Comparison of ENCODE assay signal across 15 cellular contexts in the genomic region with DNA sequence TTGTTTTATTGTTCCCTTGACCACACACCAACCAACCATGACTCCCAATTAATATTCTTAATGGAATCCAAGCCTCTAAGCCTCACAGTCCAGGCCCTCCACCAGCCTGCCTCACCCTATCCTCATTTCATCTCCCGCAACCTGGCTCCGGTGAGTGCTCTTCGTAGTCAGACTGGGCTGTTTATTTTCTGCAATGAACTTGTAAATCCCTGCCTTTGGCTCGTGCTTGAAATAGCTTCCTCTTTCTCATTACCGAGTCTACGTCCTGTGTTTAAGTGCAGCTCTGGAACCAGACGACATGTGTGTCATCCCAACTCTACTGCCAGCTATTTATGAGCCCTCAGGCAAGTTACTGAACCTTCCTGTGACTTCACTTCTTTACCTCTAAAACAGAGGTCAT. TPM values are rescaled to one million over a fixed set of nuclear protein-coding genes. Genes with fewer than 3 reads are reported as not detected.
DNase-seq lines count a peak whose midpoint lies in the region; ATAC-seq, FAIRE-seq and TF ChIP-seq lines count a peak whose summit lies in the region.
"Had no signal": no experiment of that assay in that cellular context is flagged by ENCODE, and none has a peak within 500 bp of the region (broad histone marks: within the 10 kb centered on the region; RNA-seq: fewer than 3 reads in every experiment).

No MANE protein-coding gene starts in this region.

- FAIRE-seq in HepG2 (lab: Jason Lieb, UNC) (no peak), keratinocyte (lab: Jason Lieb, UNC) (peak; percentile 58), GM19239 (lab: Jason Lieb, UNC) (no peak)
- FAIRE-seq: colon, frontal cortex had no signal

- H3K27me3 Mint-ChIP-seq in natural killer cell treated with Interleukin-12 subunit alpha and Interleukin-12 subunit beta and Interleukin-15 and Interleukin-18, amount 100 ng/mL, for 72 hours = peaks cover 0 to 7% of the 10 kb centered on the region in 2 donors

- H3K27ac ChIP-seq in HepG2 (ENCODE audit: extremely low read length, insufficient read depth, low read length) = no peak overlapping the region
- no peak overlapping the region for H3K27ac ChIP-seq in right lobe of liver
- H3K27ac ChIP-seq in keratinocyte (ENCODE audit: control insufficient read depth, insufficient read depth, low read length) = no peak overlapping the region
- no peak overlapping the region for H3K27ac ChIP-seq in substantia nigra (ENCODE audit: low read depth, low read length, poor library complexity, severe bottlenecking)
- H3K27ac ChIP-seq: uterus had no signal

- H3K4me2 ChIP-seq in HepG2 (ENCODE audit: low read depth, low read length) (no peak overlapping the region), keratinocyte (ENCODE audit: control insufficient read depth, extremely low read depth, insufficient read depth, low read depth, low read length) (peak overlapping the region; percentile 55)

- no peaks in the 10 kb centered on the region for H3K9me3 ChIP-seq in HepG2 (ENCODE audit: low read length)
- H3K9me3 ChIP-seq in right lobe of liver = no peaks in the 10 kb centered on the region
- H3K9me3 ChIP-seq in keratinocyte (ENCODE audit: control insufficient read depth, low read depth, low read length) = no peaks in the 10 kb centered on the region
- H3K9me3 ChIP-seq: uterus had no signal

- H3K79me2 ChIP-seq in HepG2 (ENCODE audit: insufficient read depth, low read length) (no peaks in the 10 kb centered on the region), keratinocyte (ENCODE audit: control insufficient read depth, insufficient read depth, low read length) (no peaks in the 10 kb centered on the region)

- dilution Hi-C loops in keratinocyte (cut with MboI; ENCODE audit: extremely low pct_ligation_motif_present, low sequenced_read_pairs) = no loop called here

- DNase-seq in HepG2 (ENCODE audit: low spot score) (no peak), right lobe of liver (no peak), T1000 (lab: John Stamatoyannopoulos, UW) (peak; percentile 24), keratinocyte (ENCODE audit: low read depth, low spot score) (peak; percentile 38), GM19239 (ENCODE audit: insufficient read length, low spot score) (no peak), substantia nigra (lab: John Stamatoyannopoulos, UW) (no peak)
- DNase-seq in natural killer cell treated with Interleukin-12 subunit alpha and Interleukin-12 subunit beta and Interleukin-15 and Interleukin-18, amount 100 ng/mL, for 72 hours (ENCODE audit: low spot score) = no peak
- DNase-seq in activated naive CD4-positive, alpha-beta T cell treated with anti-CD3 and anti-CD28 coated beads, Interleukin-2, amount 50 U/mL, for 72 hours (ENCODE audit: low spot score in 2 of 2) = no peak
- DNase-seq: NCI-H187, uterus had no signal

- H3K9me1 ChIP-seq in keratinocyte (ENCODE audit: control insufficient read depth, extremely low read depth, insufficient read depth, low read length) = no peaks in the 10 kb centered on the region

- peak overlapping the region; percentile 33 for H2AFZ ChIP-seq in HepG2 (ENCODE audit: low read length)
- peak overlapping the region; percentile 44 for H2AFZ ChIP-seq in keratinocyte (ENCODE audit: control insufficient read depth, low read length)

- CTCF ChIA-PET in HepG2 (lab: Yijun Ruan, JAX; ENCODE audit: low intra/inter-chr PET ratio, low total read pairs) = no interaction called here

- ATAC-seq in HepG2 (no peak), right lobe of liver (no peak)
- no peak for ATAC-seq in natural killer cell treated with Interleukin-12 subunit alpha and Interleukin-12 subunit beta and Interleukin-15 and Interleukin-18, amount 100 ng/mL, for 72 hours
- no peak for ATAC-seq in activated naive CD4-positive, alpha-beta T cell treated with anti-CD3 and anti-CD28 coated beads, Interleukin-2, amount 50 U/mL, for 72 hours
- ATAC-seq: HCT116 had no signal

- H4K20me1 ChIP-seq in HepG2 (ENCODE audit: insufficient read depth, low read length) (no peaks in the 10 kb centered on the region), keratinocyte (ENCODE audit: control insufficient read depth, extremely low read depth, insufficient read depth, low read length) (no peaks in the 10 kb centered on the region)

- no TSS peak for BruUV-seq in HepG2 (replicated peaks; lab: Mats Ljungman, UMichigan)

- TF ChIP-seq POLR2A in HepG2 (IDR thresholded peaks at IDR 0.05; ENCODE audit: insufficient read depth in 1 of 2, low read depth in 2 of 2, low read length in 2 of 2) = no peak
- TF ChIP-seq POLR2A in right lobe of liver (IDR thresholded peaks at IDR 0.05) = no peak

- WGBS in HepG2 (ENCODE audit: low lambda C conversion rate) = 61% methylated on average over 7 of the region's 7 CpGs
- 60% methylated on average over 7 of the region's 7 CpGs for WGBS in right lobe of liver (ENCODE audit: insufficient coverage, low coverage, low lambda C conversion rate, missing lambda C conversion rate)

- no peak for TF ChIP-seq CTCF in HepG2 (CRISPR knock-in tag; IDR thresholded peaks at IDR 0.05)
- no peak for TF ChIP-seq CTCF in right lobe of liver (IDR thresholded peaks at IDR 0.05)
- no peak for TF ChIP-seq CTCF in keratinocyte (optimal IDR thresholded peaks at IDR 0.05 in 1 of 3, IDR thresholded peaks at IDR 0.05 in 1 of 3, conservative IDR thresholded peaks at IDR 0.05 in 1 of 3; ENCODE audit: extremely low read depth in 1 of 3, insufficient read depth in 2 of 3, low read length in 3 of 3)

- POLR2A ChIA-PET in HepG2 (lab: Yijun Ruan, JAX) = no interaction called here

- TF ChIP-seq EP300 in HepG2 (IDR thresholded peaks at IDR 0.05; ENCODE audit: low read depth in 2 of 2, low read length in 2 of 2) (no peak), HepG2 (CRISPR knock-in tag; IDR thresholded peaks at IDR 0.05; ENCODE audit: borderline replicate concordance) (no peak)

- no peak for TF ChIP-seq RAD21 in HepG2 (CRISPR knock-in tag; IDR thresholded peaks at IDR 0.05)

- H3K9me3 Mint-ChIP-seq in natural killer cell treated with Interleukin-12 subunit alpha and Interleukin-12 subunit beta and Interleukin-15 and Interleukin-18, amount 100 ng/mL, for 72 hours = no peaks in the 10 kb centered on the region
- H3K9me3 Mint-ChIP-seq in activated naive CD4-positive, alpha-beta T cell treated with anti-CD3 and anti-CD28 coated beads, Interleukin-2, amount 50 U/mL, for 72 hours = no peaks in the 10 kb centered on the region
- H3K9me3 Mint-ChIP-seq: neural crest cell; T-helper 1 cell treated with Interleukin-12 subunit alpha and Interleukin-12 subunit beta and Interleukin-4 antibody, amounts not matched to agents 30 μg/mL and 1 μg/mL, for 36 hours had no signal

- in situ Hi-C loops in HepG2 (cut with HindIII; ENCODE audit: extremely low pct_ligation_motif_present, low pct_unique_long_range_greater_than_20kb) = no loop called here

- no peaks in the 10 kb centered on the region for H3K36me3 Mint-ChIP-seq in natural killer cell treated with Interleukin-12 subunit alpha and Interleukin-12 subunit beta and Interleukin-15 and Interleukin-18, amount 100 ng/mL, for 72 hours
- H3K36me3 Mint-ChIP-seq in activated naive CD4-positive, alpha-beta T cell treated with anti-CD3 and anti-CD28 coated beads, Interleukin-2, amount 50 U/mL, for 72 hours = no peaks in the 10 kb centered on the region

- H3K4me1 ChIP-seq in HepG2 (ENCODE audit: insufficient read depth, low read length) (peaks cover 34% of the 10 kb centered on the region), right lobe of liver (no peaks in the 10 kb centered on the region), keratinocyte (ENCODE audit: control insufficient read depth, extremely low read depth, insufficient read depth, low read length) (peaks cover 7% of the 10 kb centered on the region)
- H3K4me1 ChIP-seq: uterus had no signal

- H3K36me3 ChIP-seq in HepG2 (replicated peaks in 1 of 2; ENCODE audit: control insufficient read depth in 1 of 2, insufficient read depth in 2 of 2, low read length in 2 of 2) (no peaks in the 10 kb centered on the region), right lobe of liver (no peaks in the 10 kb centered on the region), keratinocyte (ENCODE audit: control insufficient read depth in 2 of 2, extremely low read depth in 1 of 2, insufficient read depth in 2 of 2, low read length in 2 of 2) (no peaks in the 10 kb centered on the region)
- H3K36me3 ChIP-seq: uterus had no signal

- no peaks in the 10 kb centered on the region; a peak in 2 of 5 replicates for H3K27me3 ChIP-seq in HepG2 (ENCODE audit: control insufficient read depth in 1 of 2, insufficient read depth in 2 of 2, low read length in 2 of 2)
- no peaks in the 10 kb centered on the region for H3K27me3 ChIP-seq in right lobe of liver
- H3K27me3 ChIP-seq in keratinocyte (ENCODE audit: control insufficient read depth, extremely low read depth, insufficient read depth, low read length) = no peaks in the 10 kb centered on the region
- H3K27me3 ChIP-seq: uterus had no signal

- H3K27ac Mint-ChIP-seq in natural killer cell treated with Interleukin-12 subunit alpha and Interleukin-12 subunit beta and Interleukin-15 and Interleukin-18, amount 100 ng/mL, for 72 hours = no peak overlapping the region
- no peak overlapping the region for H3K27ac Mint-ChIP-seq in activated naive CD4-positive, alpha-beta T cell treated with anti-CD3 and anti-CD28 coated beads, Interleukin-2, amount 50 U/mL, for 72 hours
- H3K27ac Mint-ChIP-seq: T-helper 1 cell treated with Interleukin-12 subunit alpha and Interleukin-12 subunit beta and Interleukin-4 antibody, amounts not matched to agents 30 μg/mL and 1 μg/mL, for 36 hours had no signal

- no peaks in the 10 kb centered on the region for H3K4me1 Mint-ChIP-seq in natural killer cell treated with Interleukin-12 subunit alpha and Interleukin-12 subunit beta and Interleukin-15 and Interleukin-18, amount 100 ng/mL, for 72 hours (ENCODE audit: low read depth in 2 of 2)

- no peak overlapping the region for H3K4me3 ChIP-seq in HepG2 (replicated peaks in 1 of 3; ENCODE audit: insufficient read depth in 1 of 3, low read depth in 2 of 3, low read length in 3 of 3)
- H3K4me3 ChIP-seq in right lobe of liver = no peak overlapping the region
- H3K4me3 ChIP-seq in keratinocyte (ENCODE audit: control insufficient read depth in 2 of 3, extremely low read depth in 1 of 3, insufficient read depth in 2 of 3, low read depth in 1 of 3, low read length in 3 of 3) = no peak overlapping the region
- H3K4me3 ChIP-seq: uterus had no signal

- H3K9ac ChIP-seq in HepG2 (ENCODE audit: insufficient read depth, low read depth, low read length) = no peak overlapping the region
- H3K9ac ChIP-seq in keratinocyte (ENCODE audit: control insufficient read depth, extremely low read depth, insufficient read depth, low read length) = no peak overlapping the region

- intact Hi-C loops in HepG2 (cut with micrococcal nuclease; ENCODE audit: unreplicated experiment) = no loop called here
- intact Hi-C loops in right lobe of liver (cut with DNase I) = no loop called here

- no peak overlapping the region for H3K4me3 Mint-ChIP-seq in natural killer cell treated with Interleukin-12 subunit alpha and Interleukin-12 subunit beta and Interleukin-15 and Interleukin-18, amount 100 ng/mL, for 72 hours
- H3K4me3 Mint-ChIP-seq: neural crest cell; T-helper 1 cell treated with Interleukin-12 subunit alpha and Interleukin-12 subunit beta and Interleukin-4 antibody, amounts not matched to agents 30 μg/mL and 1 μg/mL, for 36 hours had no signal

RNA-seq across cellular contexts. Expression of a gene that starts 12.4 kb away (rescaled TPM):
- 0.93 and 1.1 TPM in 2 replicates for total RNA-seq in HepG2 (2016; rRNA removed; fragmentation: Illumina TruSeq; extraction: Trizol)
- total RNA-seq in HepG2 (2016; cell fraction: cytosol; rRNA removed; fragmentation: Illumina TruSeq; extraction: Trizol; ENCODE audit: low read depth) = 0.30 and 0.44 TPM in 2 replicates
- total RNA-seq in HepG2 (2016; cell fraction: insoluble cytoplasmic fraction; rRNA removed; fragmentation: Illumina TruSeq; extraction: Trizol) = 0.71 and 0.73 TPM in 2 replicates
- total RNA-seq in HepG2 (2016; cell fraction: membrane; rRNA removed; fragmentation: Illumina TruSeq; extraction: Trizol) = 0.56 and 1.1 TPM in 2 replicates
- 0.31 and 0.97 TPM in 2 replicates for total RNA-seq in HepG2 (2016; cell fraction: nucleus; rRNA removed; fragmentation: Illumina TruSeq; extraction: Trizol)
- polyA plus RNA-seq in HepG2 (2011; rRNA removed) = 0.29 and 0.62 TPM in 2 replicates
- polyA plus RNA-seq in HepG2 (2011; cell fraction: cytosol; rRNA removed) = 0.21 and 0.33 TPM in 2 replicates
- polyA plus RNA-seq in HepG2 (2011; cell fraction: nucleus; rRNA removed) = 0.23 and 0.28 TPM in 2 replicates
- polyA plus RNA-seq in HepG2 (2012) = 0.71 and 1.0 TPM in 2 replicates
- 0.20 and 0.35 TPM in 2 replicates for polyA plus RNA-seq in HepG2 (2016; cell fraction: cytosol; fragmentation: Illumina TruSeq; extraction: Trizol; ENCODE audit: low read depth)
- 0.68 and 0.74 TPM in 2 replicates for polyA plus RNA-seq in HepG2 (2016; cell fraction: insoluble cytoplasmic fraction; fragmentation: Illumina TruSeq; extraction: Trizol; ENCODE audit: low read depth)
- 0.41 and 0.48 TPM in 2 replicates for polyA plus RNA-seq in HepG2 (2016; cell fraction: membrane; fragmentation: Illumina TruSeq; extraction: Trizol; ENCODE audit: low read depth)
- polyA plus RNA-seq in HepG2 (2016; cell fraction: nucleus; fragmentation: Illumina TruSeq; extraction: Trizol; ENCODE audit: insufficient read depth, low read depth) = 0.51 and 0.63 TPM in 2 replicates
- 0.10 and 0.19 TPM in 2 replicates for polyA minus RNA-seq in HepG2 (2011; rRNA and poly(A)+ RNA removed; ENCODE audit: low replicate concordance)
- 0.69 TPM in 1 of 2 replicates, not detected in the other for polyA minus RNA-seq in HepG2 (2011; cell fraction: cytosol; rRNA and poly(A)+ RNA removed)
- 0.64 and 1.1 TPM in 2 replicates for polyA minus RNA-seq in HepG2 (2011; cell fraction: nucleus; rRNA and poly(A)+ RNA removed)
- total RNA-seq in right lobe of liver = 1 to 10 TPM; 1.5 to 6.9 (median 4.1) TPM
- polyA plus RNA-seq in keratinocyte = 1.1 to 1.4 TPM (median 1.1 TPM) in 3 replicates
- polyA plus RNA-seq in keratinocyte (2011; ENCODE audit: low read depth) = 1.4 TPM
- polyA plus RNA-seq in keratinocyte (2011; cell fraction: cytosol; rRNA removed) = 0.97 and 1.4 TPM in 2 replicates
- polyA plus RNA-seq in keratinocyte (2011; cell fraction: nucleus; rRNA removed) = 1.7 and 1.8 TPM in 2 replicates
- 0.87 and 1.6 TPM in 2 replicates for polyA plus RNA-seq in keratinocyte (2012; ENCODE audit: low replicate concordance)
- polyA minus RNA-seq in keratinocyte = 0.40 to 1.3 TPM (median 1.0 TPM) in 3 replicates
- 0.38 TPM for polyA minus RNA-seq in keratinocyte (2011; cell fraction: cytosol; rRNA and poly(A)+ RNA removed)
- 1.2 and 1.5 TPM in 2 replicates for polyA minus RNA-seq in keratinocyte (2011; cell fraction: nucleus; rRNA and poly(A)+ RNA removed)
- under 1 TPM; 0.69 to 0.89 TPM for total RNA-seq in natural killer cell treated with Interleukin-12 subunit alpha and Interleukin-12 subunit beta and Interleukin-15 and Interleukin-18, amount 100 ng/mL, for 72 hours
- total RNA-seq in activated naive CD4-positive, alpha-beta T cell treated with anti-CD3 and anti-CD28 coated beads, Interleukin-2, amount 50 U/mL, for 72 hours = 1 to 10 TPM in 1 of 2 donors, under 1 TPM in 1; 0.78 to 1.3 TPM

RNA-seq across cellular contexts. Expression of a gene that starts 56.2 kb away (rescaled TPM):
- total RNA-seq in HepG2 (2016; rRNA removed; fragmentation: Illumina TruSeq; extraction: Trizol) = 18.7 and 23.2 TPM in 2 replicates
- total RNA-seq in HepG2 (2016; cell fraction: cytosol; rRNA removed; fragmentation: Illumina TruSeq; extraction: Trizol; ENCODE audit: low read depth) = 14.8 and 15.4 TPM in 2 replicates
- 17.0 and 21.9 TPM in 2 replicates for total RNA-seq in HepG2 (2016; cell fraction: insoluble cytoplasmic fraction; rRNA removed; fragmentation: Illumina TruSeq; extraction: Trizol)
- total RNA-seq in HepG2 (2016; cell fraction: membrane; rRNA removed; fragmentation: Illumina TruSeq; extraction: Trizol) = 17.6 and 20.1 TPM in 2 replicates
- total RNA-seq in HepG2 (2016; cell fraction: nucleus; rRNA removed; fragmentation: Illumina TruSeq; extraction: Trizol) = 17.0 and 21.5 TPM in 2 replicates
- 12.8 and 14.7 TPM in 2 replicates for polyA plus RNA-seq in HepG2 (2011; rRNA removed)
- polyA plus RNA-seq in HepG2 (2011; cell fraction: cytosol; rRNA removed) = 7.6 and 11.3 TPM in 2 replicates
- polyA plus RNA-seq in HepG2 (2011; cell fraction: nucleus; rRNA removed) = 7.1 and 8.6 TPM in 2 replicates
- 10.4 and 12.0 TPM in 2 replicates for polyA plus RNA-seq in HepG2 (2012)
- 2.2 and 2.6 TPM in 2 replicates for polyA plus RNA-seq in HepG2 (2016; cell fraction: cytosol; fragmentation: Illumina TruSeq; extraction: Trizol; ENCODE audit: low read depth)
- 14.4 and 15.3 TPM in 2 replicates for polyA plus RNA-seq in HepG2 (2016; cell fraction: insoluble cytoplasmic fraction; fragmentation: Illumina TruSeq; extraction: Trizol; ENCODE audit: low read depth)
- polyA plus RNA-seq in HepG2 (2016; cell fraction: membrane; fragmentation: Illumina TruSeq; extraction: Trizol; ENCODE audit: low read depth) = 5.3 and 6.5 TPM in 2 replicates
- polyA plus RNA-seq in HepG2 (2016; cell fraction: nucleus; fragmentation: Illumina TruSeq; extraction: Trizol; ENCODE audit: insufficient read depth, low read depth) = 12.9 and 13.9 TPM in 2 replicates
- polyA minus RNA-seq in HepG2 (2011; rRNA and poly(A)+ RNA removed; ENCODE audit: low replicate concordance) = 36.9 and 38.4 TPM in 2 replicates
- polyA minus RNA-seq in HepG2 (2011; cell fraction: cytosol; rRNA and poly(A)+ RNA removed) = 20.2 and 23.4 TPM in 2 replicates
- polyA minus RNA-seq in HepG2 (2011; cell fraction: nucleus; rRNA and poly(A)+ RNA removed) = 42.4 and 47.2 TPM in 2 replicates
- total RNA-seq in right lobe of liver = 10 to 100 TPM; 12.6 to 18.4 (median 16.6) TPM
- polyA plus RNA-seq in keratinocyte = 2.6 to 4.7 TPM (median 3.2 TPM) in 3 replicates
- polyA plus RNA-seq in keratinocyte (2011; ENCODE audit: low read depth) = 2.3 TPM
- 2.3 and 4.5 TPM in 2 replicates for polyA plus RNA-seq in keratinocyte (2011; cell fraction: cytosol; rRNA removed)
- polyA plus RNA-seq in keratinocyte (2011; cell fraction: nucleus; rRNA removed) = 3.6 and 4.4 TPM in 2 replicates
- 1.4 and 2.6 TPM in 2 replicates for polyA plus RNA-seq in keratinocyte (2012; ENCODE audit: low replicate concordance)
- polyA minus RNA-seq in keratinocyte = 5.6 to 6.6 TPM (median 6.0 TPM) in 3 replicates
- polyA minus RNA-seq in keratinocyte (2011; cell fraction: cytosol; rRNA and poly(A)+ RNA removed) = 2.9 TPM
- polyA minus RNA-seq in keratinocyte (2011; cell fraction: nucleus; rRNA and poly(A)+ RNA removed) = 3.9 and 7.0 TPM in 2 replicates
- under 1 TPM; 0.05 to 0.95 TPM for total RNA-seq in natural killer cell treated with Interleukin-12 subunit alpha and Interleukin-12 subunit beta and Interleukin-15 and Interleukin-18, amount 100 ng/mL, for 72 hours
- under 1 TPM; 0.10 to 0.18 TPM for total RNA-seq in activated naive CD4-positive, alpha-beta T cell treated with anti-CD3 and anti-CD28 coated beads, Interleukin-2, amount 50 U/mL, for 72 hours

Comparison
In these comparisons a context has a peak if more than half of its experiments do, and no peak if none do; other contexts are left out.
1. DNase-seq: peak in T1000 (single experiment) and keratinocyte (single experiment); none in HepG2 (single experiment), right lobe of liver (0 of 3), GM19239 (single experiment), substantia nigra (0 of 49), natural killer cell treated with Interleukin-12 subunit alpha and Interleukin-12 subunit beta and Interleukin-15 and Interleukin-18, amount 100 ng/mL, for 72 hours (single experiment) and activated naive CD4-positive, alpha-beta T cell treated with anti-CD3 and anti-CD28 coated beads, Interleukin-2, amount 50 U/mL, for 72 hours (0 of 2).
2. RNA of a gene that starts 56.2 kb away (total RNA-seq): 14.8 to 23.2 TPM in HepG2 and 12.6 to 18.4 TPM in right lobe of liver; 0.05 to 0.95 TPM in natural killer cell treated with Interleukin-12 subunit alpha and Interleukin-12 subunit beta and Interleukin-15 and Interleukin-18, amount 100 ng/mL, for 72 hours and 0.10 to 0.18 TPM in activated naive CD4-positive, alpha-beta T cell treated with anti-CD3 and anti-CD28 coated beads, Interleukin-2, amount 50 U/mL, for 72 hours; every median in the first group is over 4 times any median in the second.